ENCODE assay signal across 8 cellular contexts in the genomic region with DNA sequence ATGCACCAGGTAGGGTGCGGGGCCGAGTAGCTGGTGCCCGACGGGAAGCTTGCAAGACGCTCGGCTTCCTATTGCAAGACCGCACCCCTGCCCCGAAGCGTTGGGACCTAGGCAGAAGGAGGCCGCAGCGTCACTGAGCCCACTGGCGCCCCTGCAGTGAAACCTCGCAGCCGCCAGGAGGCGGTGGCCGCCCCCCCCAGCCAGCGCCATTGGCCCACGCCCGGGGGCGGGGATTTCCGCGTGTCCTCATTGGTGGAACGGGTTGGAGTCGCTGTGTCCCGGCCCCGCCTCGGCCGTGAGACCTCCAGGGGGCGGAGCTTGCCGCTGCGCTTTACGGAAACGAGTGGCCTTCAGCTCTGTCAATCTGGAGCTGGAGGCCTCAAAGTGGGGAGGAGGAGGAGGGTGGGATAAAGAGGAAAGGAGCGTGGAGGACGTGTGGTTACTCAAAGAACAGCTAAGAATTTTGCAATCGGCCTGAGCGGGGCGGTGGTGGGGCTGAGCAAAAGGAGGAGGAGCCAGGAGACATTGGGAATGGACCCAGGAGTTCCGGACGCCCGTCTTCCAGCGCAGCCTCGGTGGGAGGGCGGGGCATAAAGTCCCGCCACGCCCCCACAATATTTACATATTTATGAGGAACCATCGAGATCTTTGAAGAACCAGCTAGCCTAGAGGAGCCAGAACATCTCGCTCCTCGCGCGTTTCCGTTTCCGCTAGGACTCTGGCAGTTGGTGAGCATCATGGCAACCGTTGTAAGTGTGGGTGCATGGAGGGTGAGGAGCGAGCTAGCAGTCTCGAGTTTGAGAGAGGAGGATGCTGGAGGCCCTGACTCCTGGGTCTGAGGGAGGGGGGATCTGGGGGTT. TPM values are rescaled to one million over a fixed set of nuclear protein-coding genes. Genes with fewer than 3 reads are reported as not detected.
DNase-seq lines count a peak whose midpoint lies in the region; ATAC-seq and TF ChIP-seq lines count a peak whose summit lies in the region.

TSS of gene GYS1 (minus strand) at position 135 of the 860 bp plus-strand sequence. CDS start 197 bp downstream, outside the sequence.
TSS of gene RUVBL2 (plus strand) at position 713 of the 860 bp plus-strand sequence. CDS start at position 738, 25 bp downstream.

- H3K27me3 Mint-ChIP-seq in CD14-positive monocyte (ENCODE audit: low read depth in 3 of 3), result peaks cover 0 to 3% (median 0%) of the 10 kb centered on the region in 3 donors

- peaks cover 14 to 32% of the 10 kb centered on the region in 2 donors for H3K36me3 Mint-ChIP-seq in CD14-positive monocyte

- intact Hi-C loops in CD14-positive monocyte (cut with micrococcal nuclease), result loop anchor here in 1 of 2 donors (10.0 kb wide), 1 partner anchor 669 kb away; the partner anchor contains the start of gene EMP3

- peaks cover 26% of the 10 kb centered on the region for H3K4me1 Mint-ChIP-seq in CD14-positive monocyte

- H3K27ac ChIP-seq in liver (ENCODE audit: low read depth in 1 of 2, low read length in 2 of 2), result peak within 1 kb of the TSS; percentile 89 to 99

- H3K27ac Mint-ChIP-seq in CD14-positive monocyte, result peak within 1 kb of the TSS; percentile 91 to 99 (median 97)

- ATAC-seq in GM19372 (IDR thresholded peaks at IDR 0.05; ENCODE audit: low read depth, unreplicated experiment) (peak; percentile 88), HG03565 (IDR thresholded peaks at IDR 0.05; ENCODE audit: unreplicated experiment) (peak; percentile 80)

- H3K4me3 ChIP-seq in liver (ENCODE audit: low read depth in 1 of 3, low read length in 3 of 3), result peak within 1 kb of the TSS; percentile 59 to 96 (median 80)

- DNase-seq in CD14-positive monocyte (ENCODE audit: low spot score) (peak; percentile 99), NCI-H774 (lab: John Stamatoyannopoulos, UW) (peak; percentile 99), dermis microvascular lymphatic vessel endothelial cell (ENCODE audit: low read depth in 2 of 2) (peak; percentile 97 to 99)
- DNase-seq in activated CD4-positive, alpha-beta T cell treated with anti-CD3 and anti-CD28 coated beads, Interleukin-2, amount 50 U/mL, for 48 hours, result peak; percentile 99 to 100
- DNase-seq in stimulated activated CD4-positive, alpha-beta T cell treated with anti-CD3 and anti-CD28 coated beads, Interleukin-4, amount 100 ng/mL, for 4 hours, result peak; percentile 99

- peaks cover 0 to 4% (median under 1%) of the 10 kb centered on the region in 4 donors for H3K36me3 ChIP-seq in liver (ENCODE audit: control insufficient read depth in 4 of 4, insufficient read depth in 3 of 4, low read depth in 1 of 4, low read length in 3 of 4)

- H3K4me1 ChIP-seq in liver (ENCODE audit: control insufficient read depth in 4 of 4, insufficient read depth in 4 of 4, low read length in 3 of 4), result peaks cover 12 to 28% (median 17%) of the 10 kb centered on the region in 4 donors

- no peaks in the 10 kb centered on the region for H3K27me3 ChIP-seq in liver (ENCODE audit: control insufficient read depth in 4 of 4, insufficient read depth in 4 of 4, low read length in 3 of 4)

- H3K9ac ChIP-seq in liver (ENCODE audit: low read depth in 1 of 2, low read length in 2 of 2), result peak within 1 kb of the TSS; percentile 60 to 98

- peak; percentile 99 for TF ChIP-seq CTCF in CD14-positive monocyte (IDR thresholded peaks at IDR 0.05)
- peak; percentile 94 for TF ChIP-seq CTCF in liver (IDR thresholded peaks at IDR 0.05; ENCODE audit: low read depth, low read length, missing input control)

- no peaks in the 10 kb centered on the region for H3K9me3 ChIP-seq in liver (ENCODE audit: control insufficient read depth in 4 of 4, low read length in 3 of 4)

- peaks cover 0 to 1% (median 0%) of the 10 kb centered on the region in 7 donors for H3K9me3 Mint-ChIP-seq in CD14-positive monocyte

- peak within 1 kb of the TSS; percentile 92 to 94 for H3K4me3 Mint-ChIP-seq in CD14-positive monocyte

- under 1% methylated on average over 56 of the region's 56 CpGs for WGBS in liver

- peak; percentile 44 to 65 for TF ChIP-seq RAD21 in liver (IDR thresholded peaks at IDR 0.05)

TF ChIP-seq in liver, 16 proteins besides CTCF, POLR2A, EP300 and RAD21:
- TF ChIP-seq RXRA (IDR thresholded peaks at IDR 0.05) (peak in 1 of 2 donors; percentile 53), JUND (IDR thresholded peaks at IDR 0.05) (peak in 1 of 2 donors; percentile 20), GABPA (IDR thresholded peaks at IDR 0.05 in 1 of 2, conservative IDR thresholded peaks at IDR 0.05 in 1 of 2) (peak; percentile 92 to 95), ATF3 (IDR thresholded peaks at IDR 0.05) (no peak), FOXA2 (IDR thresholded peaks at IDR 0.05) (peak; percentile 4), MAX (IDR thresholded peaks at IDR 0.05) (peak; percentile 79), YY1 (IDR thresholded peaks at IDR 0.05) (peak; percentile 93), HNF4A (conservative IDR thresholded peaks at IDR 0.05) (peak; percentile 30 to 45), FOXA1 (IDR thresholded peaks at IDR 0.05) (no peak), TAF1 (conservative IDR thresholded peaks at IDR 0.05) (peak; percentile 57), EGR1 (IDR thresholded peaks at IDR 0.05; ENCODE audit: low read depth in 2 of 2) (peak; percentile 15 to 31), HNF4G (IDR thresholded peaks at IDR 0.05) (peak; percentile 23), NR2F2 (IDR thresholded peaks at IDR 0.05) (no peak), SP1 (IDR thresholded peaks at IDR 0.05) (peak; percentile 96)
- TF ChIP-seq, protein P1, sequence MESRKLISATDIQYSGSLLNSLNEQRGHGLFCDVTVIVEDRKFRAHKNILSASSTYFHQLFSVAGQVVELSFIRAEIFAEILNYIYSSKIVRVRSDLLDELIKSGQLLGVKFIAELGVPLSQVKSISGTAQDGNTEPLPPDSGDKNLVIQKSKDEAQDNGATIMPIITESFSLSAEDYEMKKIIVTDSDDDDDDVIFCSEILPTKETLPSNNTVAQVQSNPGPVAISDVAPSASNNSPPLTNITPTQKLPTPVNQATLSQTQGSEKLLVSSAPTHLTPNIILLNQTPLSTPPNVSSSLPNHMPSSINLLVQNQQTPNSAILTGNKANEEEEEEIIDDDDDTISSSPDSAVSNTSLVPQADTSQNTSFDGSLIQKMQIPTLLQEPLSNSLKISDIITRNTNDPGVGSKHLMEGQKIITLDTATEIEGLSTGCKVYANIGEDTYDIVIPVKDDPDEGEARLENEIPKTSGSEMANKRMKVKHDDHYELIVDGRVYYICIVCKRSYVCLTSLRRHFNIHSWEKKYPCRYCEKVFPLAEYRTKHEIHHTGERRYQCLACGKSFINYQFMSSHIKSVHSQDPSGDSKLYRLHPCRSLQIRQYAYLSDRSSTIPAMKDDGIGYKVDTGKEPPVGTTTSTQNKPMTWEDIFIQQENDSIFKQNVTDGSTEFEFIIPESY (IDR thresholded peaks at IDR 0.05), result peak; percentile 85
- TF ChIP-seq, protein P2, sequence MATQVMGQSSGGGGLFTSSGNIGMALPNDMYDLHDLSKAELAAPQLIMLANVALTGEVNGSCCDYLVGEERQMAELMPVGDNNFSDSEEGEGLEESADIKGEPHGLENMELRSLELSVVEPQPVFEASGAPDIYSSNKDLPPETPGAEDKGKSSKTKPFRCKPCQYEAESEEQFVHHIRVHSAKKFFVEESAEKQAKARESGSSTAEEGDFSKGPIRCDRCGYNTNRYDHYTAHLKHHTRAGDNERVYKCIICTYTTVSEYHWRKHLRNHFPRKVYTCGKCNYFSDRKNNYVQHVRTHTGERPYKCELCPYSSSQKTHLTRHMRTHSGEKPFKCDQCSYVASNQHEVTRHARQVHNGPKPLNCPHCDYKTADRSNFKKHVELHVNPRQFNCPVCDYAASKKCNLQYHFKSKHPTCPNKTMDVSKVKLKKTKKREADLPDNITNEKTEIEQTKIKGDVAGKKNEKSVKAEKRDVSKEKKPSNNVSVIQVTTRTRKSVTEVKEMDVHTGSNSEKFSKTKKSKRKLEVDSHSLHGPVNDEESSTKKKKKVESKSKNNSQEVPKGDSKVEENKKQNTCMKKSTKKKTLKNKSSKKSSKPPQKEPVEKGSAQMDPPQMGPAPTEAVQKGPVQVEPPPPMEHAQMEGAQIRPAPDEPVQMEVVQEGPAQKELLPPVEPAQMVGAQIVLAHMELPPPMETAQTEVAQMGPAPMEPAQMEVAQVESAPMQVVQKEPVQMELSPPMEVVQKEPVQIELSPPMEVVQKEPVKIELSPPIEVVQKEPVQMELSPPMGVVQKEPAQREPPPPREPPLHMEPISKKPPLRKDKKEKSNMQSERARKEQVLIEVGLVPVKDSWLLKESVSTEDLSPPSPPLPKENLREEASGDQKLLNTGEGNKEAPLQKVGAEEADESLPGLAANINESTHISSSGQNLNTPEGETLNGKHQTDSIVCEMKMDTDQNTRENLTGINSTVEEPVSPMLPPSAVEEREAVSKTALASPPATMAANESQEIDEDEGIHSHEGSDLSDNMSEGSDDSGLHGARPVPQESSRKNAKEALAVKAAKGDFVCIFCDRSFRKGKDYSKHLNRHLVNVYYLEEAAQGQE (IDR thresholded peaks at IDR 0.05), result peak; percentile 41

RNA-seq across cellular contexts. Expression of gene GYS1, which starts in this region (rescaled TPM):
- polyA plus RNA-seq in CD14-positive monocyte, result 10 to 100 TPM; 13.3 to 21.3 TPM
- 14.8 and 16.0 TPM in 2 replicates for total RNA-seq in dermis microvascular lymphatic vessel endothelial cell
- total RNA-seq in liver, result 1 to 10 TPM; 8.4 to 8.7 TPM
- 1 to 10 TPM; 2.6 to 4.2 TPM for polyA plus RNA-seq in liver

RNA-seq across cellular contexts. Expression of gene RUVBL2, which starts in this region (rescaled TPM):
- polyA plus RNA-seq in CD14-positive monocyte (10 to 100 TPM; 40.1 to 41.9 TPM), liver (10 to 100 TPM; 29.6 to 46.7 TPM)
- total RNA-seq in dermis microvascular lymphatic vessel endothelial cell (139 and 197 TPM in 2 replicates), liver (10 to 100 TPM; 52.5 to 80.1 TPM)

Comparison
In these comparisons a context has a peak if more than half of its experiments do, and no peak if none do; other contexts are left out.
1. Peak in every context shown above with its lines: DNase-seq, ATAC-seq, H3K4me3 ChIP-seq and H3K27ac ChIP-seq.